1 cellular context compared by ENCODE assay signal in genomic region chr9:127578627-127578951, GRCh38.
TF ChIP-seq lines count a peak whose summit lies in the region.

No MANE protein-coding gene starts in this region.

TF ChIP-seq in GM23338, 12 proteins besides CTCF, POLR2A, EP300 and RAD21 (continued from another document):
- TF ChIP-seq, protein P1, sequence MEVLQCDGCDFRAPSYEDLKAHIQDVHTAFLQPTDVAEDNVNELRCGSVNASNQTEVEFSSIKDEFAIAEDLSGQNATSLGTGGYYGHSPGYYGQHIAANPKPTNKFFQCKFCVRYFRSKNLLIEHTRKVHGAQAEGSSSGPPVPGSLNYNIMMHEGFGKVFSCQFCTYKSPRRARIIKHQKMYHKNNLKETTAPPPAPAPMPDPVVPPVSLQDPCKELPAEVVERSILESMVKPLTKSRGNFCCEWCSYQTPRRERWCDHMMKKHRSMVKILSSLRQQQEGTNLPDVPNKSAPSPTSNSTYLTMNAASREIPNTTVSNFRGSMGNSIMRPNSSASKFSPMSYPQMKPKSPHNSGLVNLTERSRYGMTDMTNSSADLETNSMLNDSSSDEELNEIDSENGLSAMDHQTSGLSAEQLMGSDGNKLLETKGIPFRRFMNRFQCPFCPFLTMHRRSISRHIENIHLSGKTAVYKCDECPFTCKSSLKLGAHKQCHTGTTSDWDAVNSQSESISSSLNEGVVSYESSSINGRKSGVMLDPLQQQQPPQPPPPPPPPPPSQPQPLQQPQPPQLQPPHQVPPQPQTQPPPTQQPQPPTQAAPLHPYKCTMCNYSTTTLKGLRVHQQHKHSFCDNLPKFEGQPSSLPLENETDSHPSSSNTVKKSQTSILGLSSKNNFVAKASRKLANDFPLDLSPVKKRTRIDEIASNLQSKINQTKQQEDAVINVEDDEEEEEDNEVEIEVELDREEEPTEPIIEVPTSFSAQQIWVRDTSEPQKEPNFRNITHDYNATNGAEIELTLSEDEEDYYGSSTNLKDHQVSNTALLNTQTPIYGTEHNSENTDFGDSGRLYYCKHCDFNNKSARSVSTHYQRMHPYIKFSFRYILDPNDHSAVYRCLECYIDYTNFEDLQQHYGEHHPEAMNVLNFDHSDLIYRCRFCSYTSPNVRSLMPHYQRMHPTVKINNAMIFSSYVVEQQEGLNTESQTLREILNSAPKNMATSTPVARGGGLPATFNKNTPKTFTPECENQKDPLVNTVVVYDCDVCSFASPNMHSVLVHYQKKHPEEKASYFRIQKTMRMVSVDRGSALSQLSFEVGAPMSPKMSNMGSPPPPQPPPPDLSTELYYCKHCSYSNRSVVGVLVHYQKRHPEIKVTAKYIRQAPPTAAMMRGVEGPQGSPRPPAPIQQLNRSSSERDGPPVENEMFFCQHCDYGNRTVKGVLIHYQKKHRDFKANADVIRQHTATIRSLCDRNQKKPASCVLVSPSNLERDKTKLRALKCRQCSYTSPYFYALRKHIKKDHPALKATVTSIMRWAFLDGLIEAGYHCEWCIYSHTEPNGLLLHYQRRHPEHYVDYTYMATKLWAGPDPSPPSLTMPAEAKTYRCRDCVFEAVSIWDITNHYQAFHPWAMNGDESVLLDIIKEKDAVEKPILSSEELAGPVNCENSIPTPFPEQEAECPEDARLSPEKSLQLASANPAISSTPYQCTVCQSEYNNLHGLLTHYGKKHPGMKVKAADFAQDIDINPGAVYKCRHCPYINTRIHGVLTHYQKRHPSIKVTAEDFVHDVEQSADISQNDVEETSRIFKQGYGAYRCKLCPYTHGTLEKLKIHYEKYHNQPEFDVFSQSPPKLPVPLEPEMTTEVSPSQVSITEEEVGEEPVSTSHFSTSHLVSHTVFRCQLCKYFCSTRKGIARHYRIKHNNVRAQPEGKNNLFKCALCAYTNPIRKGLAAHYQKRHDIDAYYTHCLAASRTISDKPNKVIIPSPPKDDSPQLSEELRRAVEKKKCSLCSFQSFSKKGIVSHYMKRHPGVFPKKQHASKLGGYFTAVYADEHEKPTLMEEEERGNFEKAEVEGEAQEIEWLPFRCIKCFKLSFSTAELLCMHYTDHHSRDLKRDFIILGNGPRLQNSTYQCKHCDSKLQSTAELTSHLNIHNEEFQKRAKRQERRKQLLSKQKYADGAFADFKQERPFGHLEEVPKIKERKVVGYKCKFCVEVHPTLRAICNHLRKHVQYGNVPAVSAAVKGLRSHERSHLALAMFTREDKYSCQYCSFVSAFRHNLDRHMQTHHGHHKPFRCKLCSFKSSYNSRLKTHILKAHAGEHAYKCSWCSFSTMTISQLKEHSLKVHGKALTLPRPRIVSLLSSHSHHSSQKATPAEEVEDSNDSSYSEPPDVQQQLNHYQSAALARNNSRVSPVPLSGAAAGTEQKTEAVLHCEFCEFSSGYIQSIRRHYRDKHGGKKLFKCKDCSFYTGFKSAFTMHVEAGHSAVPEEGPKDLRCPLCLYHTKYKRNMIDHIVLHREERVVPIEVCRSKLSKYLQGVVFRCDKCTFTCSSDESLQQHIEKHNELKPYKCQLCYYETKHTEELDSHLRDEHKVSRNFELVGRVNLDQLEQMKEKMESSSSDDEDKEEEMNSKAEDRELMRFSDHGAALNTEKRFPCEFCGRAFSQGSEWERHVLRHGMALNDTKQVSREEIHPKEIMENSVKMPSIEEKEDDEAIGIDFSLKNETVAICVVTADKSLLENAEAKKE (CRISPR knock-in tag; IDR thresholded peaks at IDR 0.05), result no peak
- TF ChIP-seq STAT1 (IDR thresholded peaks at IDR 0.05; ENCODE audit: unreplicated experiment), result no peak
- no peak for TF ChIP-seq EZH2 (IDR thresholded peaks at IDR 0.05; ENCODE audit: low read depth, unreplicated experiment)
- TF ChIP-seq ZNF331 (CRISPR knock-in tag; IDR thresholded peaks at IDR 0.05; ENCODE audit: low read depth), result no peak
